In the genomic region with DNA sequence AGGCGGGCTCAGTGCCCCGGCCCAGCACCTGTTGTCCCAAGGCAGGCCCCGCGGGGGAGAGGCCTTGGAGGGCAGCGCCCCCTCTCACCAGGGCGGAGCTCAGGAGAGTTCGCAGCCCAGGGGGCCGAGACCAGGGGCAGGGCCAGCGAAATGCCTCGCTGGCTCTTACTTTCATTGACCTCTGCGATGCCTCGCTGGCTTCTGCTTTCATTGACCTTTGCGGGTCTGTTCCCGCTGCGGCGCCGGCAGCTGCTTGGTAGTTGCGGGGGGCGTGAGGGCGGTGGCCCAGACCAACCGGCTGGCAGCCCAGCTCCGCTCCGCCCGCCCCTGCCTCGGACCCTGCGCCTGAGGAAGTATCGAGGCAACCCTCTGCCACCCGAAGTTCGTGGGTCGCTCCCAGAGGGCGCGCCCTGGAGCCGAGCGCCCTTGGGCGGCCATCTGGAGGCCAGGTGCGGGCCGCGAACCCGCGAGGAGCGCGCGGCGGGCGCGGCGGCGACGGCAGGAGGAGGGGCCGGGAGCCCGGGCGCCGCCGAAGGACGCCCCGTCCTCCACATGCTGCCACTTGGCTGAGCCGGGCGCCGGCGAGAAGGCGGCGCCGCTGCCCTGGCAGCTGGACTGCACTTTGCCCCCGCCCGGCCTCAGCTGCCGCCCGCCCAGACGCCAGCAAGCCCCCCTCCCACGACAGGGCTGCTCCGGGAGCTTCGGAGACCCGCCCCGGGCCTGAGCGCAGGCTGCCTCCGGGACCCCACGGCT, we compare ENCODE assay signal across 1 cellular context.
TF ChIP-seq lines count a peak whose summit lies in the region.

No MANE protein-coding gene starts in this region.

TF ChIP-seq in HepG2, 621 proteins besides CTCF, POLR2A, EP300 and RAD21 (continued from another document and continues in another):
- TF ChIP-seq, protein P1, sequence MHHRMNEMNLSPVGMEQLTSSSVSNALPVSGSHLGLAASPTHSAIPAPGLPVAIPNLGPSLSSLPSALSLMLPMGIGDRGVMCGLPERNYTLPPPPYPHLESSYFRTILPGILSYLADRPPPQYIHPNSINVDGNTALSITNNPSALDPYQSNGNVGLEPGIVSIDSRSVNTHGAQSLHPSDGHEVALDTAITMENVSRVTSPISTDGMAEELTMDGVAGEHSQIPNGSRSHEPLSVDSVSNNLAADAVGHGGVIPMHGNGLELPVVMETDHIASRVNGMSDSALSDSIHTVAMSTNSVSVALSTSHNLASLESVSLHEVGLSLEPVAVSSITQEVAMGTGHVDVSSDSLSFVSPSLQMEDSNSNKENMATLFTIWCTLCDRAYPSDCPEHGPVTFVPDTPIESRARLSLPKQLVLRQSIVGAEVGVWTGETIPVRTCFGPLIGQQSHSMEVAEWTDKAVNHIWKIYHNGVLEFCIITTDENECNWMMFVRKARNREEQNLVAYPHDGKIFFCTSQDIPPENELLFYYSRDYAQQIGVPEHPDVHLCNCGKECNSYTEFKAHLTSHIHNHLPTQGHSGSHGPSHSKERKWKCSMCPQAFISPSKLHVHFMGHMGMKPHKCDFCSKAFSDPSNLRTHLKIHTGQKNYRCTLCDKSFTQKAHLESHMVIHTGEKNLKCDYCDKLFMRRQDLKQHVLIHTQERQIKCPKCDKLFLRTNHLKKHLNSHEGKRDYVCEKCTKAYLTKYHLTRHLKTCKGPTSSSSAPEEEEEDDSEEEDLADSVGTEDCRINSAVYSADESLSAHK (CRISPR knock-in tag; IDR thresholded peaks at IDR 0.05; ENCODE audit: borderline replicate concordance), result no peak
- no peak for TF ChIP-seq MIXL1 (CRISPR knock-in tag; IDR thresholded peaks at IDR 0.05)
- TF ChIP-seq GABPB1 (CRISPR knock-in tag; IDR thresholded peaks at IDR 0.05), result peak; percentile 70
- TF ChIP-seq ZNF772 (CRISPR knock-in tag; IDR thresholded peaks at IDR 0.05), result peak; percentile 93
- no peak for TF ChIP-seq TCF7L2 (IDR thresholded peaks at IDR 0.05; ENCODE audit: low read depth, low read length)
- peak; percentile 81; the same call in 1 of the 2 replicates for TF ChIP-seq ZMAT3 (CRISPR knock-in tag; conservative IDR thresholded peaks at IDR 0.05)
- peak; percentile 64; the same call in 1 of the 2 replicates for TF ChIP-seq FOXO1 (CRISPR knock-in tag; IDR thresholded peaks at IDR 0.05)
- TF ChIP-seq ZNF614 (CRISPR knock-in tag; IDR thresholded peaks at IDR 0.05; ENCODE audit: borderline replicate concordance), result peak; percentile 5; the same call in 1 of the 2 replicates
- 0 out of 2 replicates have a peak, but pooled peaks have one; percentile 10 for TF ChIP-seq ZNF274 (CRISPR knock-in tag; IDR thresholded peaks at IDR 0.05)
- peak; percentile 49; the same call in 1 of the 2 replicates for TF ChIP-seq MIER3 (CRISPR knock-in tag; IDR thresholded peaks at IDR 0.05; ENCODE audit: borderline replicate concordance)
- TF ChIP-seq MAF1 (CRISPR knock-in tag; IDR thresholded peaks at IDR 0.05; ENCODE audit: borderline replicate concordance), result peak; percentile 88
- TF ChIP-seq NCOA1 (CRISPR knock-in tag; IDR thresholded peaks at IDR 0.05), result no peak
- peak; percentile 95 for TF ChIP-seq ZNF777 (CRISPR knock-in tag; IDR thresholded peaks at IDR 0.05)
- no peak; the same call in 1 of the 2 replicates for TF ChIP-seq KDM5A (IDR thresholded peaks at IDR 0.05; ENCODE audit: borderline replicate concordance, low read length)
- TF ChIP-seq, protein P2, sequence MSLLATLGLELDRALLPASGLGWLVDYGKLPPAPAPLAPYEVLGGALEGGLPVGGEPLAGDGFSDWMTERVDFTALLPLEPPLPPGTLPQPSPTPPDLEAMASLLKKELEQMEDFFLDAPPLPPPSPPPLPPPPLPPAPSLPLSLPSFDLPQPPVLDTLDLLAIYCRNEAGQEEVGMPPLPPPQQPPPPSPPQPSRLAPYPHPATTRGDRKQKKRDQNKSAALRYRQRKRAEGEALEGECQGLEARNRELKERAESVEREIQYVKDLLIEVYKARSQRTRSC (CRISPR knock-in tag; IDR thresholded peaks at IDR 0.05; ENCODE audit: low read depth), result no peak
- TF ChIP-seq ZFP36L1 (CRISPR knock-in tag; IDR thresholded peaks at IDR 0.05), result peak; percentile 2; the same call in 1 of the 2 replicates
- TF ChIP-seq, protein P3, sequence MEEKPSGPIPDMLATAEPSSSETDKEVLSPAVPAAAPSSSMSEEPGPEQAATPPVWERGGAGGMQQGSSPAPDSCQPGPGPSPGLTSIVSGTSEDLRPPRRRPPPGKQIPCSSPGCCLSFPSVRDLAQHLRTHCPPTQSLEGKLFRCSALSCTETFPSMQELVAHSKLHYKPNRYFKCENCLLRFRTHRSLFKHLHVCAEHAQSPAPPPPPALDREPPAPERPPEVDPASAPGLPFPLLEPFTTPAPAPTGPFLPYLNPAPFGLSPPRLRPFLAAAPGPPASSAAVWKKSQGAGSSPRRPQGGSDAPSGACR (CRISPR knock-in tag; IDR thresholded peaks at IDR 0.05), result no peak; the same call in 1 of the 2 replicates
- 0 out of 2 replicates have a peak, but pooled peaks have one; percentile 4 for TF ChIP-seq ZNF749 (CRISPR knock-in tag; IDR thresholded peaks at IDR 0.05; ENCODE audit: borderline replicate concordance)
- peak; percentile 79; the same call in 1 of the 2 replicates for TF ChIP-seq ZNF160 (CRISPR knock-in tag; IDR thresholded peaks at IDR 0.05)
- peak; percentile 78; the same call in 1 of the 2 replicates for TF ChIP-seq KDM4B (CRISPR knock-in tag; IDR thresholded peaks at IDR 0.05)
- no peak for TF ChIP-seq SRF (IDR thresholded peaks at IDR 0.05; ENCODE audit: low read depth, low read length)
- TF ChIP-seq, protein P4, sequence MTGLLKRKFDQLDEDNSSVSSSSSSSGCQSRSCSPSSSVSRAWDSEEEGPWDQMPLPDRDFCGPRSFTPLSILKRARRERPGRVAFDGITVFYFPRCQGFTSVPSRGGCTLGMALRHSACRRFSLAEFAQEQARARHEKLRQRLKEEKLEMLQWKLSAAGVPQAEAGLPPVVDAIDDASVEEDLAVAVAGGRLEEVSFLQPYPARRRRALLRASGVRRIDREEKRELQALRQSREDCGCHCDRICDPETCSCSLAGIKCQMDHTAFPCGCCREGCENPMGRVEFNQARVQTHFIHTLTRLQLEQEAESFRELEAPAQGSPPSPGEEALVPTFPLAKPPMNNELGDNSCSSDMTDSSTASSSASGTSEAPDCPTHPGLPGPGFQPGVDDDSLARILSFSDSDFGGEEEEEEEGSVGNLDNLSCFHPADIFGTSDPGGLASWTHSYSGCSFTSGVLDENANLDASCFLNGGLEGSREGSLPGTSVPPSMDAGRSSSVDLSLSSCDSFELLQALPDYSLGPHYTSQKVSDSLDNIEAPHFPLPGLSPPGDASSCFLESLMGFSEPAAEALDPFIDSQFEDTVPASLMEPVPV (CRISPR knock-in tag; IDR thresholded peaks at IDR 0.05), result peak; percentile 73; the same call in 1 of the 2 replicates
- no peak; the same call in 1 of the 2 replicates for TF ChIP-seq KLF15 (CRISPR knock-in tag; IDR thresholded peaks at IDR 0.05; ENCODE audit: borderline replicate concordance)
- no peak for TF ChIP-seq RAD51 (IDR thresholded peaks at IDR 0.05; ENCODE audit: borderline replicate concordance)
- TF ChIP-seq ZNF672 (CRISPR knock-in tag; IDR thresholded peaks at IDR 0.05), result peak; percentile 90; the same call in 1 of the 2 replicates
- TF ChIP-seq ZNF12 (CRISPR knock-in tag; IDR thresholded peaks at IDR 0.05), result no peak
- 0 out of 2 replicates have a peak, but pooled peaks have one; percentile 38 for TF ChIP-seq SALL2 (CRISPR knock-in tag; IDR thresholded peaks at IDR 0.05)
- TF ChIP-seq ZNF337 (CRISPR knock-in tag; IDR thresholded peaks at IDR 0.05; ENCODE audit: borderline replicate concordance, low read depth), result no peak
- no peak; the same call in 1 of the 2 replicates for TF ChIP-seq GTF3A (CRISPR knock-in tag; conservative IDR thresholded peaks at IDR 0.05)
- TF ChIP-seq NFE2 (CRISPR knock-in tag; IDR thresholded peaks at IDR 0.05), result no peak
- peak; percentile 38 for TF ChIP-seq U2AF1 (optimal IDR thresholded peaks at IDR 0.05; ENCODE audit: low read depth, low read length)
- TF ChIP-seq ELF4 (CRISPR knock-in tag; IDR thresholded peaks at IDR 0.05; ENCODE audit: borderline replicate concordance), result no peak
- TF ChIP-seq, protein P5, sequence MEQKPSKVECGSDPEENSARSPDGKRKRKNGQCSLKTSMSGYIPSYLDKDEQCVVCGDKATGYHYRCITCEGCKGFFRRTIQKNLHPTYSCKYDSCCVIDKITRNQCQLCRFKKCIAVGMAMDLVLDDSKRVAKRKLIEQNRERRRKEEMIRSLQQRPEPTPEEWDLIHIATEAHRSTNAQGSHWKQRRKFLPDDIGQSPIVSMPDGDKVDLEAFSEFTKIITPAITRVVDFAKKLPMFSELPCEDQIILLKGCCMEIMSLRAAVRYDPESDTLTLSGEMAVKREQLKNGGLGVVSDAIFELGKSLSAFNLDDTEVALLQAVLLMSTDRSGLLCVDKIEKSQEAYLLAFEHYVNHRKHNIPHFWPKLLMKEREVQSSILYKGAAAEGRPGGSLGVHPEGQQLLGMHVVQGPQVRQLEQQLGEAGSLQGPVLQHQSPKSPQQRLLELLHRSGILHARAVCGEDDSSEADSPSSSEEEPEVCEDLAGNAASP (CRISPR knock-in tag; IDR thresholded peaks at IDR 0.05; ENCODE audit: borderline replicate concordance), result no peak; the same call in 1 of the 2 replicates
- no peak for TF ChIP-seq ZKSCAN5 (CRISPR knock-in tag; IDR thresholded peaks at IDR 0.05)
- peak; percentile 83 for TF ChIP-seq AGO2 (optimal IDR thresholded peaks at IDR 0.05; ENCODE audit: low read depth, low read length)
- 0 out of 2 replicates have a peak, but pooled peaks have one; percentile 24 for TF ChIP-seq ZFP1 (CRISPR knock-in tag; IDR thresholded peaks at IDR 0.05)
- peak; percentile 37; the same call in 1 of the 2 replicates for TF ChIP-seq ZNF333 (CRISPR knock-in tag; IDR thresholded peaks at IDR 0.05; ENCODE audit: borderline replicate concordance)
- 0 out of 2 replicates have a peak, but pooled peaks have one; percentile 59 for TF ChIP-seq SATB2 (CRISPR knock-in tag; IDR thresholded peaks at IDR 0.05)
- no peak; the same call in 1 of the 2 replicates for TF ChIP-seq PHF20 (CRISPR knock-in tag; IDR thresholded peaks at IDR 0.05)
- TF ChIP-seq, protein P6, sequence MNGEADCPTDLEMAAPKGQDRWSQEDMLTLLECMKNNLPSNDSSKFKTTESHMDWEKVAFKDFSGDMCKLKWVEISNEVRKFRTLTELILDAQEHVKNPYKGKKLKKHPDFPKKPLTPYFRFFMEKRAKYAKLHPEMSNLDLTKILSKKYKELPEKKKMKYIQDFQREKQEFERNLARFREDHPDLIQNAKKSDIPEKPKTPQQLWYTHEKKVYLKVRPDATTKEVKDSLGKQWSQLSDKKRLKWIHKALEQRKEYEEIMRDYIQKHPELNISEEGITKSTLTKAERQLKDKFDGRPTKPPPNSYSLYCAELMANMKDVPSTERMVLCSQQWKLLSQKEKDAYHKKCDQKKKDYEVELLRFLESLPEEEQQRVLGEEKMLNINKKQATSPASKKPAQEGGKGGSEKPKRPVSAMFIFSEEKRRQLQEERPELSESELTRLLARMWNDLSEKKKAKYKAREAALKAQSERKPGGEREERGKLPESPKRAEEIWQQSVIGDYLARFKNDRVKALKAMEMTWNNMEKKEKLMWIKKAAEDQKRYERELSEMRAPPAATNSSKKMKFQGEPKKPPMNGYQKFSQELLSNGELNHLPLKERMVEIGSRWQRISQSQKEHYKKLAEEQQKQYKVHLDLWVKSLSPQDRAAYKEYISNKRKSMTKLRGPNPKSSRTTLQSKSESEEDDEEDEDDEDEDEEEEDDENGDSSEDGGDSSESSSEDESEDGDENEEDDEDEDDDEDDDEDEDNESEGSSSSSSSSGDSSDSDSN (CRISPR knock-in tag; IDR thresholded peaks at IDR 0.05), result peak; percentile 96
- TF ChIP-seq MTF2 (CRISPR knock-in tag; IDR thresholded peaks at IDR 0.05; ENCODE audit: borderline replicate concordance), result peak; percentile 80; the same call in 1 of the 2 replicates
- no peak; the same call in 1 of the 2 replicates for TF ChIP-seq KLF6 (CRISPR knock-in tag; IDR thresholded peaks at IDR 0.05)
- TF ChIP-seq ZNF225 (CRISPR knock-in tag; IDR thresholded peaks at IDR 0.05), result peak; percentile 83
- peak; percentile 87 for TF ChIP-seq DR1 (CRISPR knock-in tag; IDR thresholded peaks at IDR 0.05)
- TF ChIP-seq ARNTL (CRISPR knock-in tag; IDR thresholded peaks at IDR 0.05), result no peak; the same call in none of the 2 replicates
- TF ChIP-seq, protein P7, sequence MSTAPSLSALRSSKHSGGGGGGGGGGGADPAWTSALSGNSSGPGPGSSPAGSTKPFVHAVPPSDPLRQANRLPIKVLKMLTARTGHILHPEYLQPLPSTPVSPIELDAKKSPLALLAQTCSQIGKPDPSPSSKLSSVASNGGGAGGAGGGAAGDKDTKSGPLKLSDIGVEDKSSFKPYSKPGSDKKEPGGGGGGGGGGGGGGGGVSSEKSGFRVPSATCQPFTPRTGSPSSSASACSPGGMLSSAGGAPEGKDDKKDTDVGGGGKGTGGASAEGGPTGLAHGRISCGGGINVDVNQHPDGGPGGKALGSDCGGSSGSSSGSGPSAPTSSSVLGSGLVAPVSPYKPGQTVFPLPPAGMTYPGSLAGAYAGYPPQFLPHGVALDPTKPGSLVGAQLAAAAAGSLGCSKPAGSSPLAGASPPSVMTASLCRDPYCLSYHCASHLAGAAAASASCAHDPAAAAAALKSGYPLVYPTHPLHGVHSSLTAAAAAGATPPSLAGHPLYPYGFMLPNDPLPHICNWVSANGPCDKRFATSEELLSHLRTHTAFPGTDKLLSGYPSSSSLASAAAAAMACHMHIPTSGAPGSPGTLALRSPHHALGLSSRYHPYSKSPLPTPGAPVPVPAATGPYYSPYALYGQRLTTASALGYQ (CRISPR knock-in tag; IDR thresholded peaks at IDR 0.05), result 0 out of 2 replicates have a peak, but pooled peaks have one; percentile 71
- TF ChIP-seq, protein P8, sequence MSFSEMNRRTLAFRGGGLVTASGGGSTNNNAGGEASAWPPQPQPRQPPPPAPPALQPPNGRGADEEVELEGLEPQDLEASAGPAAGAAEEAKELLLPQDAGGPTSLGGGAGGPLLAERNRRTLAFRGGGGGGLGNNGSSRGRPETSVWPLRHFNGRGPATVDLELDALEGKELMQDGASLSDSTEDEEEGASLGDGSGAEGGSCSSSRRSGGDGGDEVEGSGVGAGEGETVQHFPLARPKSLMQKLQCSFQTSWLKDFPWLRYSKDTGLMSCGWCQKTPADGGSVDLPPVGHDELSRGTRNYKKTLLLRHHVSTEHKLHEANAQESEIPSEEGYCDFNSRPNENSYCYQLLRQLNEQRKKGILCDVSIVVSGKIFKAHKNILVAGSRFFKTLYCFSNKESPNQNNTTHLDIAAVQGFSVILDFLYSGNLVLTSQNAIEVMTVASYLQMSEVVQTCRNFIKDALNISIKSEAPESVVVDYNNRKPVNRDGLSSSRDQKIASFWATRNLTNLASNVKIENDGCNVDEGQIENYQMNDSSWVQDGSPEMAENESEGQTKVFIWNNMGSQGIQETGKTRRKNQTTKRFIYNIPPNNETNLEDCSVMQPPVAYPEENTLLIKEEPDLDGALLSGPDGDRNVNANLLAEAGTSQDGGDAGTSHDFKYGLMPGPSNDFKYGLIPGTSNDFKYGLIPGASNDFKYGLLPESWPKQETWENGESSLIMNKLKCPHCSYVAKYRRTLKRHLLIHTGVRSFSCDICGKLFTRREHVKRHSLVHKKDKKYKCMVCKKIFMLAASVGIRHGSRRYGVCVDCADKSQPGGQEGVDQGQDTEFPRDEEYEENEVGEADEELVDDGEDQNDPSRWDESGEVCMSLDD (CRISPR knock-in tag; IDR thresholded peaks at IDR 0.05; ENCODE audit: borderline replicate concordance), result peak; percentile 50; the same call in 1 of the 2 replicates
- TF ChIP-seq HDAC6 (IDR thresholded peaks at IDR 0.05; ENCODE audit: low read depth, low read length), result no peak
- no peak for TF ChIP-seq ZNF562 (CRISPR knock-in tag; IDR thresholded peaks at IDR 0.05; ENCODE audit: borderline replicate concordance)
